Comparison of ENCODE assay signal across 24 cellular contexts in the genomic region with DNA sequence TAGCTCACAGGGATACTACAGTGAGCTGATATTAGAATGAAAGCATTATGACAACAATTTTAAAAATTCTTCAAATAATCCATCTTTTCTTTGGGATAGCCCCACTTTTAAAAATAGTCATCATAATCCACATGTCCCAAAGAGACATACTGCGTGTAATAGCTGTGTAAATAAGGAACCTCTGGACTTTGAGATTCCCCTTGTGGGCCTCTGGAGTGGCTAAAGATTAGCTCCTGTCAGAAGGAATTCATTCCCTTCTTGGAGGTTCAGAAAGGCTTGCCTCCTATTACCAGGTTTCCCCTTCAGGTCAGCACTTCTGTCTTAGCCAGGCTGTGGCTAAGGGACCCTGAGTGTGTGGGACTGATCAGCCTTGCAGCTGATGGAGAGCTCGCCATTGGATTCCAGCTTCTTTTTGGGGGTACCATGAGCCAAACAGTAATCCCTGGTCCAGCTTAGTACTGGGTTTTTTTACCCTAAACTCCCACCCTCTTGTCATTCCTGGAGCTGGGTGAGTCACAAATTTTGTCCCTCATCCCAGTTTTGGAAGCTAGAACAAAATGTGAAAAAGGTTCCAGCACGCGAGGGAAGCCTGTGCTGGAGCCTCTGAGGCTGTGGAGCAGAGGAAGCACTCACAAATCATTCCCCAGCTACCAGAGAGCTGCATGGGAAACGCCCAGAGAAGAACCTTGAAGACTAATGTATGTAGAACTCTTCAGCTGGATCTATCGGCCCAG.
DNase-seq lines count a peak whose midpoint lies in the region; ATAC-seq and TF ChIP-seq lines count a peak whose summit lies in the region.
"Had no signal": no experiment of that assay in that cellular context is flagged by ENCODE, and none has a peak within 500 bp of the region (broad histone marks: within the 10 kb centered on the region; RNA-seq: fewer than 3 reads in every experiment).

No MANE protein-coding gene starts in this region.

- DNase-seq in MG63, result peak; percentile 68
- peak; percentile 25 for DNase-seq in fibroblast of pulmonary artery (ENCODE audit: low read depth)
- peak; percentile 11 for DNase-seq in myocyte (ENCODE audit: low read depth)
- DNase-seq in upper lobe of right lung, result no peak
- no peak for DNase-seq in NCI-H446 treated with DMSO at 0.1 percent for 48 hours (lab: John Stamatoyannopoulos, UW)
- no peak for DNase-seq in NCI-H524 (lab: John Stamatoyannopoulos, UW)
- no peak for DNase-seq in stimulated activated naive B cell treated with anti-CD40 and anti-IgM and Interleukin-4, amounts not matched to agents 10 μg/mL and 1 μg/mL and 100 μg/mL, for 72 hours
- DNase-seq: activated CD4-positive, alpha-beta memory T cell treated with anti-CD3 and anti-CD28 coated beads, Interleukin-2, amount 10 ng/mL, durations not matched to agents 7 days and 5 days; activated naive CD8-positive, alpha-beta T cell treated with anti-CD3 and anti-CD28 coated beads, Interleukin-2, amount 10 ng/mL, durations not matched to agents 7 days and 5 days; activated T-cell treated with anti-CD3 and anti-CD28 coated beads, Interleukin-2, amount 50 U/mL, for 72 hours; caudate nucleus; DMS79 treated with DMSO at 0.1 percent for 48 hours; effector memory CD4-positive, alpha-beta T cell; foreskin keratinocyte; H7; naive thymus-derived CD8-positive, alpha-beta T cell; NCI-H1048; NCI-H2081 treated with DMSO at 0.1 percent for 48 hours; NCI-H526; SIG-M5; T-helper 17 cell had no signal

- H3K9me3 ChIP-seq in MG63 (no peaks in the 10 kb centered on the region), upper lobe of right lung (no peaks in the 10 kb centered on the region)

- intact Hi-C loops in upper lobe of right lung (cut with DNase I), result no loop called here

- H3K9me3 Mint-ChIP-seq in stimulated activated naive B cell treated with anti-CD40 and anti-IgM and Interleukin-4, amounts not matched to agents 10 μg/mL and 1 μg/mL and 100 μg/mL, for 72 hours, result no peaks in the 10 kb centered on the region
- H3K9me3 Mint-ChIP-seq: activated CD4-positive, alpha-beta memory T cell treated with anti-CD3 and anti-CD28 coated beads, Interleukin-2, amount 10 ng/mL, durations not matched to agents 7 days and 5 days; activated naive CD8-positive, alpha-beta T cell treated with anti-CD3 and anti-CD28 coated beads, Interleukin-2, amount 10 ng/mL, durations not matched to agents 7 days and 5 days; activated T-cell treated with anti-CD3 and anti-CD28 coated beads, Interleukin-2, amount 50 U/mL, for 72 hours; CD14-positive monocyte; naive thymus-derived CD8-positive, alpha-beta T cell; WTC11 had no signal

- H3K27ac Mint-ChIP-seq in stimulated activated naive B cell treated with anti-CD40 and anti-IgM and Interleukin-4, amounts not matched to agents 10 μg/mL and 1 μg/mL and 100 μg/mL, for 72 hours, result no peak overlapping the region
- H3K27ac Mint-ChIP-seq: activated CD4-positive, alpha-beta memory T cell treated with anti-CD3 and anti-CD28 coated beads, Interleukin-2, amount 10 ng/mL, durations not matched to agents 7 days and 5 days; activated naive CD8-positive, alpha-beta T cell treated with anti-CD3 and anti-CD28 coated beads, Interleukin-2, amount 10 ng/mL, durations not matched to agents 7 days and 5 days; activated T-cell treated with anti-CD3 and anti-CD28 coated beads, Interleukin-2, amount 50 U/mL, for 72 hours; CD14-positive monocyte; naive thymus-derived CD8-positive, alpha-beta T cell; T-helper 17 cell; WTC11 had no signal

- H3K27me3 Mint-ChIP-seq in stimulated activated naive B cell treated with anti-CD40 and anti-IgM and Interleukin-4, amounts not matched to agents 10 μg/mL and 1 μg/mL and 100 μg/mL, for 72 hours, result peaks cover 8 to 11% of the 10 kb centered on the region in 2 donors

- H3K27me3 ChIP-seq in MG63, result no peaks in the 10 kb centered on the region
- H3K27me3 ChIP-seq in upper lobe of right lung, result no peaks in the 10 kb centered on the region

- ATAC-seq in upper lobe of right lung, result no peak
- no peak for ATAC-seq in stimulated activated naive B cell treated with anti-CD40 and anti-IgM and Interleukin-4, amounts not matched to agents 10 μg/mL and 1 μg/mL and 100 μg/mL, for 72 hours (replicated peaks)
- ATAC-seq: activated T-cell treated with anti-CD3 and anti-CD28 coated beads, Interleukin-2, amount 50 U/mL, for 72 hours; foreskin keratinocyte; K562; naive thymus-derived CD8-positive, alpha-beta T cell; T-helper 17 cell; WTC11 had no signal

- no peaks in the 10 kb centered on the region for H3K4me1 ChIP-seq in upper lobe of right lung
- H3K4me1 ChIP-seq: foreskin keratinocyte had no signal

- H3K27ac ChIP-seq in upper lobe of right lung, result peak overlapping the region; percentile 17
- H3K27ac ChIP-seq: foreskin keratinocyte had no signal

- H3K4me1 Mint-ChIP-seq in stimulated activated naive B cell treated with anti-CD40 and anti-IgM and Interleukin-4, amounts not matched to agents 10 μg/mL and 1 μg/mL and 100 μg/mL, for 72 hours, result no peaks in the 10 kb centered on the region
- H3K4me1 Mint-ChIP-seq: activated CD4-positive, alpha-beta memory T cell treated with anti-CD3 and anti-CD28 coated beads, Interleukin-2, amount 10 ng/mL, durations not matched to agents 7 days and 5 days; activated naive CD8-positive, alpha-beta T cell treated with anti-CD3 and anti-CD28 coated beads, Interleukin-2, amount 10 ng/mL, durations not matched to agents 7 days and 5 days; T-helper 17 cell had no signal

- H3K4me3 ChIP-seq in MG63, result no peak overlapping the region
- H3K4me3 ChIP-seq in fibroblast of pulmonary artery (replicated peaks; ENCODE audit: low read depth, low read length), result no peak overlapping the region
- H3K4me3 ChIP-seq in upper lobe of right lung, result no peak overlapping the region
- H3K4me3 ChIP-seq: K562 had no signal

- H3K36me3 Mint-ChIP-seq in stimulated activated naive B cell treated with anti-CD40 and anti-IgM and Interleukin-4, amounts not matched to agents 10 μg/mL and 1 μg/mL and 100 μg/mL, for 72 hours, result no peaks in the 10 kb centered on the region
- H3K36me3 Mint-ChIP-seq: activated naive CD8-positive, alpha-beta T cell treated with anti-CD3 and anti-CD28 coated beads, Interleukin-2, amount 10 ng/mL, durations not matched to agents 7 days and 5 days; CD14-positive monocyte; naive thymus-derived CD8-positive, alpha-beta T cell; WTC11 had no signal

- no peak overlapping the region for H3K4me3 Mint-ChIP-seq in stimulated activated naive B cell treated with anti-CD40 and anti-IgM and Interleukin-4, amounts not matched to agents 10 μg/mL and 1 μg/mL and 100 μg/mL, for 72 hours
- H3K4me3 Mint-ChIP-seq: activated CD4-positive, alpha-beta memory T cell treated with anti-CD3 and anti-CD28 coated beads, Interleukin-2, amount 10 ng/mL, durations not matched to agents 7 days and 5 days; activated naive CD8-positive, alpha-beta T cell treated with anti-CD3 and anti-CD28 coated beads, Interleukin-2, amount 10 ng/mL, durations not matched to agents 7 days and 5 days; activated T-cell treated with anti-CD3 and anti-CD28 coated beads, Interleukin-2, amount 50 U/mL, for 72 hours; CD14-positive monocyte; naive thymus-derived CD8-positive, alpha-beta T cell; T-helper 17 cell; WTC11 had no signal

- TF ChIP-seq CTCF in fibroblast of pulmonary artery (IDR thresholded peaks at IDR 0.05; ENCODE audit: low read length, missing control alignments), result no peak
- no peak for TF ChIP-seq CTCF in upper lobe of right lung (IDR thresholded peaks at IDR 0.05)

- H3K36me3 ChIP-seq in MG63 (no peaks in the 10 kb centered on the region), upper lobe of right lung (no peaks in the 10 kb centered on the region)

Comparison
In these comparisons a context has a peak if more than half of its experiments do, and no peak if none do; other contexts are left out.
1. DNase-seq: peak in MG63 (single experiment), fibroblast of pulmonary artery (single experiment) and myocyte (single experiment); none in upper lobe of right lung (single experiment), NCI-H446 treated with DMSO at 0.1 percent for 48 hours (single experiment), NCI-H524 (0 of 2) and stimulated activated naive B cell treated with anti-CD40 and anti-IgM and Interleukin-4, amounts not matched to agents 10 μg/mL and 1 μg/mL and 100 μg/mL, for 72 hours (single experiment).